In the genomic region with DNA sequence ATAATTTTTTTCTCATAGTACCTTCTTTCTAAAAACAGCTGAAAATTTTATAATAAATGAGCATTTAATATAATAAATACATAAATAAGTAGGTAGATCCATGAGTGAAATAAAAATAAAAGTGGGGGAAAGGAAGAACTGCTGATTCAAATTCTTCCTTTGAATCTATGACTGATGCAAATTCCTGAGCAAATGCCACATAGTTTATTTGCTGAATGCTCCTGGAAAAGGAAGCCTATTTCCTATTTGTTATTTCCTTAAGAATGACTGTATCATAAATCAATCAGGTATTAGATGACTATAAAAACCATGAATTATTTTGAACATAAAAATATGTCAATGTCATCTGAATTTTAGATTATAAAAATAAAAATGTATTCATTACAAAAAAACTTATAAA, we compare ENCODE assay signal across 23 cellular contexts. TPM values are rescaled to one million over a fixed set of nuclear protein-coding genes. Genes with fewer than 3 reads are reported as not detected.
DNase-seq lines count a peak whose midpoint lies in the region; ATAC-seq, FAIRE-seq and TF ChIP-seq lines count a peak whose summit lies in the region.
"Had no signal": no experiment of that assay in that cellular context is flagged by ENCODE, and none has a peak within 500 bp of the region (broad histone marks: within the 10 kb centered on the region; RNA-seq: fewer than 3 reads in every experiment).

No MANE protein-coding gene starts in this region.

- intact Hi-C loops in pancreas (cut with DNase I) = no loop called here
- intact Hi-C loops in MCF 10A (cut with micrococcal nuclease) = no loop called here

- H3K4me1 Mint-ChIP-seq in MCF 10A (ENCODE audit: insufficient read depth, unreplicated experiment) = peaks cover 20% of the 10 kb centered on the region

- H3K9me3 Mint-ChIP-seq in MCF 10A (ENCODE audit: unreplicated experiment) = no peaks in the 10 kb centered on the region
- H3K9me3 Mint-ChIP-seq: T-helper 1 cell treated with Interleukin-12 subunit alpha and Interleukin-12 subunit beta and Interleukin-4 antibody, amounts not matched to agents 30 μg/mL and 1 μg/mL, for 36 hours had no signal

- no peaks in the 10 kb centered on the region for H3K27me3 Mint-ChIP-seq in MCF 10A (ENCODE audit: insufficient read depth, unreplicated experiment)
- H3K27me3 Mint-ChIP-seq: naive thymus-derived CD8-positive, alpha-beta T cell had no signal

- ATAC-seq in pancreas (no peak), HG02610 (IDR thresholded peaks at IDR 0.05; ENCODE audit: unreplicated experiment) (no peak)
- ATAC-seq: HCT116; naive thymus-derived CD8-positive, alpha-beta T cell; WTC11 had no signal

- H3K9me3 ChIP-seq in pancreas = no peaks in the 10 kb centered on the region

- H3K4me3 ChIP-seq in pancreas = no peak overlapping the region
- H3K4me3 ChIP-seq: adrenal gland, BLaER1 had no signal

- peak overlapping the region; percentile 10 for H3K27ac ChIP-seq in epithelial cell of prostate
- no peak overlapping the region for H3K27ac ChIP-seq in pancreas
- H3K27ac ChIP-seq: adrenal gland, BLaER1 had no signal

- peaks cover 0 to 15% (median 0%) of the 10 kb centered on the region in 3 donors for H3K4me1 ChIP-seq in pancreas
- H3K4me1 ChIP-seq: BLaER1 had no signal

- no peak overlapping the region for H3K27ac Mint-ChIP-seq in MCF 10A (ENCODE audit: low read depth, unreplicated experiment)
- H3K27ac Mint-ChIP-seq: T-helper 1 cell treated with Interleukin-12 subunit alpha and Interleukin-12 subunit beta and Interleukin-4 antibody, amounts not matched to agents 30 μg/mL and 1 μg/mL, for 36 hours; WTC11 had no signal

- POLR2A ChIA-PET in MCF 10A (lab: Yijun Ruan, JAX) = interaction anchor here (1.6 kb wide), 1 partner anchor 16 kb away, joined by 17 read pairs; the partner anchor contains the start of gene BTBD10

- DNase-seq in EH (ENCODE audit: low read depth) (peak; percentile 61), RCC 7860 (ENCODE audit: low spot score) (peak; percentile 16), epithelial cell of prostate (ENCODE audit: low read depth, low spot score) (no peak), pancreas (no peak), NCI-H345 (lab: John Stamatoyannopoulos, UW) (no peak), MCF 10A (ENCODE audit: unreplicated experiment) (no peak)
- DNase-seq: adrenal gland; DMS 273 treated with DMSO at 0.1 percent for 48 hours; MM.1S; naive thymus-derived CD8-positive, alpha-beta T cell; NCI-H1694 treated with DMSO at 0.1 percent for 48 hours; NCI-H446 treated with DMSO at 0.1 percent for 48 hours; Right ventricle myocardium superior; small intestine; stimulated activated CD4-positive, alpha-beta T cell treated with anti-CD3 and anti-CD28 coated beads, Interleukin-4, amount 100 ng/mL, for 24 hours had no signal

- BruUV-seq in MCF 10A (replicated peaks; lab: Mats Ljungman, UMichigan) = no TSS peak

- H3K27me3 ChIP-seq in pancreas = no peaks in the 10 kb centered on the region
- H3K27me3 ChIP-seq: adrenal gland, BLaER1 had no signal

- no peaks in the 10 kb centered on the region for H3K36me3 ChIP-seq in pancreas
- H3K36me3 ChIP-seq: adrenal gland had no signal

- CTCF ChIA-PET in MCF 10A (lab: Yijun Ruan, JAX) = no interaction called here

- FAIRE-seq in RCC 7860 (lab: Jason Lieb, UNC) (peak; percentile 62), pancreas (lab: Jason Lieb, UNC) (peak; percentile 81)
- FAIRE-seq: endometrium had no signal

- H3K4me3 Mint-ChIP-seq in MCF 10A (ENCODE audit: unreplicated experiment) = no peak overlapping the region
- H3K4me3 Mint-ChIP-seq: naive thymus-derived CD8-positive, alpha-beta T cell; T-helper 1 cell treated with Interleukin-12 subunit alpha and Interleukin-12 subunit beta and Interleukin-4 antibody, amounts not matched to agents 30 μg/mL and 1 μg/mL, for 36 hours; WTC11 had no signal

- TF ChIP-seq CTCF in pancreas (IDR thresholded peaks at IDR 0.05) (no peak), MCF 10A (IDR thresholded peaks at IDR 0.05; ENCODE audit: unreplicated experiment) (no peak)

- no peaks in the 10 kb centered on the region for H3K36me3 Mint-ChIP-seq in MCF 10A (ENCODE audit: insufficient read depth, unreplicated experiment)
- H3K36me3 Mint-ChIP-seq: WTC11 had no signal

RNA-seq across cellular contexts. Expression of gene BTBD10, which starts 16.6 kb away (rescaled TPM):
- total RNA-seq in pancreas (10 to 100 TPM in 2 of 6 donors, 1 to 10 TPM in 4; 5.6 to 15.9 (median 7.6) TPM), MCF 10A (2022) (38.3 and 42.2 TPM in 2 replicates)
- polyA plus RNA-seq in pancreas = 1 to 10 TPM; 4.6 to 8.7 TPM

RNA-seq across cellular contexts. Expression of gene PTH, which starts 49.4 kb away (rescaled TPM):
- under 1 TPM in 1 of 6 donors, not detected in 5; 0.20 TPM for total RNA-seq in pancreas
- polyA plus RNA-seq in pancreas = not detected
- total RNA-seq in MCF 10A (2022) = not detected in 2 replicates
- total RNA-seq: activated CD8-positive, alpha-beta memory T cell treated with anti-CD3 and anti-CD28 coated beads for 36 hours; adrenal gland; naive thymus-derived CD8-positive, alpha-beta T cell; Right ventricle myocardium superior; subcutaneous adipose tissue; WTC11 had no signal
- polyA plus RNA-seq: adrenal gland; naive thymus-derived CD8-positive, alpha-beta T cell; small intestine had no signal

Comparison
In these comparisons a context has a peak if more than half of its experiments do, and no peak if none do; other contexts are left out.
1. DNase-seq: peak in EH (single experiment) and RCC 7860 (single experiment); none in epithelial cell of prostate (single experiment), pancreas (0 of 6), NCI-H345 (single experiment) and MCF 10A (single experiment).